ENCODE assay signal across 27 cellular contexts in the genomic region with DNA sequence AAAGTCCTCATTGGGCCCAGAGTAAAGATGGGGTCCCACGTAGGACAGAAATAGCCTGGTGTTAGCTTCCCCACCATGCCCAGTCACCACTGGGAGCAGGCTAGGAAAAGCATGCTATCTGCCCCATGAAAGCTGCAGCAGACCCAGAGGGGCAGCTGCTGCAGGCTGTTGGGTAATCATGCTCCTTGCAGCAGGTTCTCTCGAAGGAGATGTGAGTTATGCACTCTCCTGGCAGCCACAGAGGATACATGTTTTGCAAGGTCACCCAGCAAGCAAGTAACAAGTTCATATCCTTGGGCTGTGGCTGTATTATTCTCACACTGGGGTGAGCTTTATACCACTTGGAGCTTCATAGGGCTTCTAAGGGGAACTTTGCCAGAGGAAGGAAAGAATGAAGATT. TPM values are rescaled to one million over a fixed set of nuclear protein-coding genes. Genes with fewer than 3 reads are reported as not detected.
"Had no signal": no experiment of that assay in that cellular context is flagged by ENCODE, and none has a peak within 500 bp of the region (broad histone marks: within the 10 kb centered on the region; RNA-seq: fewer than 3 reads in every experiment).

No MANE protein-coding gene starts in this region.

- H3K36me3 ChIP-seq: cardiac muscle cell, esophagus muscularis mucosa, pancreas, prostate gland, suprapubic skin, WERI-Rb-1 had no signal

- H3K4me1 ChIP-seq: prostate gland had no signal

- H3K9me3 ChIP-seq: esophagus muscularis mucosa, pancreas, prostate gland, suprapubic skin had no signal

- DNase-seq: activated CD4-positive, alpha-beta memory T cell treated with anti-CD3 and anti-CD28 coated beads, Interleukin-2, amount 10 ng/mL, durations not matched to agents 7 days and 5 days; activated CD4-positive, alpha-beta T cell treated with anti-CD3 and anti-CD28 coated beads, Interleukin-2, amount 10 ng/mL, durations not matched to agents 7 days and 5 days; activated CD8-positive, alpha-beta memory T cell treated with anti-CD3 and anti-CD28 coated beads, Interleukin-2, amount 50 U/mL, for 48 hours; activated gamma-delta T cell; activated T-cell treated with anti-CD3 and anti-CD28 coated beads, Interleukin-2, amount 50 U/mL, for 24 hours; anterior cingulate cortex; cerebellar nuclear complex; left cardiac atrium; mammary epithelial cell; naive thymus-derived CD4-positive, alpha-beta T cell; nucleus accumbens; pancreas; retina; small intestine; stimulated activated CD4-positive, alpha-beta T cell treated with anti-CD3 and anti-CD28 coated beads, Interleukin-4, amount 100 ng/mL, for 4 hours; stimulated activated CD8-positive, alpha-beta memory T cell treated with anti-CD3 and anti-CD28 coated beads, Interleukin-4, amount 100 ng/mL, for 48 hours; stimulated activated naive CD4-positive, alpha-beta T cell; SW 1271; T1000; trophoblast cell; WERI-Rb-1 had no signal

- H3K27me3 ChIP-seq: pancreas, suprapubic skin had no signal

- H3K4me3 ChIP-seq: cardiac muscle cell, esophagus muscularis mucosa, pancreas, prostate gland, suprapubic skin had no signal

- H3K27ac ChIP-seq: cardiac muscle cell, suprapubic skin, WERI-Rb-1 had no signal

RNA-seq across cellular contexts. Expression of gene HEYL, which starts 9.1 kb away (rescaled TPM):
- polyA plus RNA-seq: keratinocyte had no signal

RNA-seq across cellular contexts. Expression of gene NT5C1A, which starts 23.4 kb away (rescaled TPM):
- polyA plus RNA-seq: keratinocyte; mammary epithelial cell; naive thymus-derived CD4-positive, alpha-beta T cell had no signal

RNA-seq across cellular contexts. Expression of gene HPCAL4, which starts 42.7 kb away (rescaled TPM):
- polyA plus RNA-seq: keratinocyte, liver had no signal
